In the genomic region with DNA sequence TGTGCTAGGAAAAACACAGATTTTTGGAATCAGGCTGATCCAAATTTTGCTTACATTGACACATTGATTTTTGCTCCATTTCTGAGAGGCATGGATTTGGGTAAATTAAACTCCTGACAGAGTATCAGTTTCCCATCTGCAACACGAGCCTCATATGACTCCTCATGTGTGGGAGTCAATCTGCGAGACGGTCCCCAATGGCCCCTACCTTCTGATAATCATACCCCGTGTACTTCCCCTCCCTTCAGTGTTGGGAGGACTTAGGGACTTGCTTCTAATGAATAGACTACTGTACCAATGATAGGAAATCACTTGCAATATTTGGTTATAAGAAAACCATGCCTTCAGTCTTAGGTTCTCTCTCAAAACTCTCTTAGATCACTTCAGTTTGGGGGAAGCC, we compare ENCODE assay signal across 20 cellular contexts.
A peak's percentile ranks its signal among the peaks of the same experiment; 100 is the strongest.
DNase-seq lines count a peak whose midpoint lies in the region; ATAC-seq and TF ChIP-seq lines count a peak whose summit lies in the region.
"Had no signal": no experiment of that assay in that cellular context is flagged by ENCODE, and none has a peak within 500 bp of the region (broad histone marks: within the 10 kb centered on the region; RNA-seq: fewer than 3 reads in every experiment).

No MANE protein-coding gene starts in this region.

- no peak for TF ChIP-seq CTCF in OCI-LY7 (conservative IDR thresholded peaks at IDR 0.05; ENCODE audit: low read length)

- no peaks in the 10 kb centered on the region for H3K9me2 ChIP-seq in OCI-LY7 (ENCODE audit: insufficient read depth, low read length)

- no peaks in the 10 kb centered on the region for H3K9me3 Mint-ChIP-seq in T-cell
- no peaks in the 10 kb centered on the region for H3K9me3 Mint-ChIP-seq in effector memory CD8-positive, alpha-beta T cell
- no peaks in the 10 kb centered on the region for H3K9me3 Mint-ChIP-seq in stimulated activated naive CD8-positive, alpha-beta T cell treated with anti-CD3 and anti-CD28 coated beads, Interleukin-15, amount 100 ng/mL, for 72 hours
- H3K9me3 Mint-ChIP-seq: H9, WTC11 had no signal

- H3K36me3 ChIP-seq in OCI-LY7 (ENCODE audit: insufficient read depth, low read length) (no peaks in the 10 kb centered on the region), aorta (ENCODE audit: control insufficient read depth in 1 of 2, insufficient read depth in 2 of 2, low read length in 1 of 2) (no peaks in the 10 kb centered on the region)
- H3K36me3 ChIP-seq: pancreas had no signal

- no peak overlapping the region for H3K4me2 ChIP-seq in OCI-LY7 (ENCODE audit: low read length)

- CTCF ChIA-PET in T-cell (lab: Charles Lee) (interaction anchor here (0.6 to 10.4 kb wide), 7 partner anchors 18 to 418 kb away, joined by 3 to 109 read pairs (median 3); no protein-coding TSS in a partner anchor), OCI-LY7 (lab: Charles Lee; ENCODE audit: unreplicated experiment) (interaction anchor here (1.3 kb wide), 1 partner anchor 348 kb away, joined by 3 read pairs; no protein-coding TSS in a partner anchor)

- peak overlapping the region; percentile 85 for H3K27ac Mint-ChIP-seq in T-cell
- peak overlapping the region; percentile 93 to 98 for H3K27ac Mint-ChIP-seq in effector memory CD8-positive, alpha-beta T cell
- no peak overlapping the region for H3K27ac Mint-ChIP-seq in stimulated activated naive CD8-positive, alpha-beta T cell treated with anti-CD3 and anti-CD28 coated beads, Interleukin-15, amount 100 ng/mL, for 72 hours
- H3K27ac Mint-ChIP-seq: H9, nephron progenitor cell, WTC11 had no signal

- intact Hi-C loops in OCI-LY7 (cut with micrococcal nuclease; ENCODE audit: unreplicated experiment) (no loop called here), aorta (cut with DNase I) (no loop called here)

- WGBS in aorta, 2 donors = 90 to 92% methylated on average over 4 of the region's 4 CpGs

- no peaks in the 10 kb centered on the region for H3K27me3 Mint-ChIP-seq in T-cell
- H3K27me3 Mint-ChIP-seq in effector memory CD8-positive, alpha-beta T cell = peaks cover 0 to 2% of the 10 kb centered on the region in 2 donors
- H3K27me3 Mint-ChIP-seq in stimulated activated naive CD8-positive, alpha-beta T cell treated with anti-CD3 and anti-CD28 coated beads, Interleukin-15, amount 100 ng/mL, for 72 hours = no peaks in the 10 kb centered on the region

- peak; percentile 35 for DNase-seq in stimulated activated CD4-positive, alpha-beta T cell treated with anti-CD3 and anti-CD28 coated beads, Interleukin-15, amount 100 ng/mL, for 24 hours
- no peak for DNase-seq in stimulated activated CD4-positive, alpha-beta T cell treated with anti-CD3 and anti-CD28 coated beads, Interleukin-4, amount 100 ng/mL, for 4 hours
- DNase-seq in T-cell (no peak), OCI-LY7 (ENCODE audit: low spot score) (no peak), aorta (no peak)
- DNase-seq in effector memory CD8-positive, alpha-beta T cell = no peak
- DNase-seq in stimulated activated naive CD8-positive, alpha-beta T cell treated with anti-CD3 and anti-CD28 coated beads, Interleukin-15, amount 100 ng/mL, for 72 hours = peak in 1 of 2 donors; percentile 42
- DNase-seq: activated gamma-delta T cell treated with Interleukin-2 at 50 U/mL for 16 hours, anterior cingulate cortex, caudate nucleus, GF-D8, H9, IMR-90, NCI-H1417, nephron progenitor cell, pancreas, right cardiac atrium, T-helper 2 cell had no signal

- H3K27me3 ChIP-seq in aorta (ENCODE audit: control insufficient read depth in 1 of 2, insufficient read depth in 2 of 2, low read length in 1 of 2) = no peaks in the 10 kb centered on the region
- H3K27me3 ChIP-seq: pancreas had no signal

- BruUV-seq in OCI-LY7 (replicated peaks; lab: Mats Ljungman, UMichigan) = no TSS peak

- H3K27ac ChIP-seq in OCI-LY7 (ENCODE audit: low read depth, low read length, poor library complexity, severe bottlenecking) (no peak overlapping the region), aorta (ENCODE audit: low read depth in 1 of 2, low read length in 2 of 2) (no peak overlapping the region)
- H3K27ac ChIP-seq: pancreas had no signal

- peaks cover 5% of the 10 kb centered on the region for H3K4me1 ChIP-seq in OCI-LY7 (ENCODE audit: insufficient read depth, low read length, poor library complexity, severe bottlenecking)
- H3K4me1 ChIP-seq in aorta (ENCODE audit: control insufficient read depth in 1 of 2, insufficient read depth in 2 of 2, low read length in 2 of 2) = no peaks in the 10 kb centered on the region
- H3K4me1 ChIP-seq: pancreas had no signal

- no peaks in the 10 kb centered on the region for H4K20me1 ChIP-seq in OCI-LY7 (ENCODE audit: insufficient read depth, low read length)

- H3K4me3 ChIP-seq in OCI-LY7 (ENCODE audit: low read depth, low read length, poor library complexity, severe bottlenecking) (no peak overlapping the region), aorta (ENCODE audit: low read length in 2 of 2) (no peak overlapping the region)
- H3K4me3 ChIP-seq: pancreas had no signal

- no peaks in the 10 kb centered on the region for H3K79me2 ChIP-seq in OCI-LY7 (ENCODE audit: insufficient read depth, low read depth, low read length)

- H3K4me3 Mint-ChIP-seq in T-cell = peak overlapping the region in 1 of 3 donors; percentile 11
- H3K4me3 Mint-ChIP-seq in effector memory CD8-positive, alpha-beta T cell = peak overlapping the region; percentile 42 to 57
- H3K4me3 Mint-ChIP-seq in stimulated activated naive CD8-positive, alpha-beta T cell treated with anti-CD3 and anti-CD28 coated beads, Interleukin-15, amount 100 ng/mL, for 72 hours = peak overlapping the region; percentile 59 to 70
- H3K4me3 Mint-ChIP-seq: H9, nephron progenitor cell, WTC11 had no signal

- H2AFZ ChIP-seq in OCI-LY7 (ENCODE audit: low read length) = no peak overlapping the region

- H3K4me1 Mint-ChIP-seq in T-cell = peaks cover 47 to 54% (median 52%) of the 10 kb centered on the region in 3 donors
- H3K4me1 Mint-ChIP-seq in effector memory CD8-positive, alpha-beta T cell (ENCODE audit: low read depth in 2 of 2) = peaks cover 37 to 60% of the 10 kb centered on the region in 2 donors
- peaks cover 58% of the 10 kb centered on the region for H3K4me1 Mint-ChIP-seq in stimulated activated naive CD8-positive, alpha-beta T cell treated with anti-CD3 and anti-CD28 coated beads, Interleukin-15, amount 100 ng/mL, for 72 hours

- H3K9me3 ChIP-seq in OCI-LY7 (ENCODE audit: low read length) = no peaks in the 10 kb centered on the region
- H3K9me3 ChIP-seq in aorta (ENCODE audit: control insufficient read depth, low read length) = no peaks in the 10 kb centered on the region
- H3K9me3 ChIP-seq: pancreas had no signal

- POLR2A ChIA-PET in T-cell (lab: Charles Lee) (interaction anchor here (0.5 to 1.0 kb wide), 4 partner anchors 18 to 346 kb away, joined by 3 to 13 read pairs (median 4); no protein-coding TSS in a partner anchor), OCI-LY7 (lab: Charles Lee) (no interaction called here)

- no peak for ATAC-seq in T-cell (replicated peaks in 1 of 4)
- no peak for ATAC-seq in effector memory CD8-positive, alpha-beta T cell (replicated peaks)
- ATAC-seq in stimulated activated naive CD8-positive, alpha-beta T cell treated with anti-CD3 and anti-CD28 coated beads, Interleukin-15, amount 100 ng/mL, for 72 hours = peak; percentile 54
- no peak for ATAC-seq in aorta (ENCODE audit: low FRiP score)
- ATAC-seq: left lobe of liver, pancreas, right cardiac atrium, WTC11 had no signal

- H3K36me3 Mint-ChIP-seq in T-cell = no peaks in the 10 kb centered on the region
- H3K36me3 Mint-ChIP-seq in effector memory CD8-positive, alpha-beta T cell (ENCODE audit: insufficient read depth) = no peaks in the 10 kb centered on the region
- H3K36me3 Mint-ChIP-seq: WTC11 had no signal

Comparison
In these comparisons a context has a peak if more than half of its experiments do, and no peak if none do; other contexts are left out.
1. H3K27ac Mint-ChIP-seq: peak in T-cell (2 of 2) and effector memory CD8-positive, alpha-beta T cell (2 of 2); none in stimulated activated naive CD8-positive, alpha-beta T cell treated with anti-CD3 and anti-CD28 coated beads, Interleukin-15, amount 100 ng/mL, for 72 hours (0 of 2).